ENCODE assay signal across 8 cellular contexts in the genomic region with DNA sequence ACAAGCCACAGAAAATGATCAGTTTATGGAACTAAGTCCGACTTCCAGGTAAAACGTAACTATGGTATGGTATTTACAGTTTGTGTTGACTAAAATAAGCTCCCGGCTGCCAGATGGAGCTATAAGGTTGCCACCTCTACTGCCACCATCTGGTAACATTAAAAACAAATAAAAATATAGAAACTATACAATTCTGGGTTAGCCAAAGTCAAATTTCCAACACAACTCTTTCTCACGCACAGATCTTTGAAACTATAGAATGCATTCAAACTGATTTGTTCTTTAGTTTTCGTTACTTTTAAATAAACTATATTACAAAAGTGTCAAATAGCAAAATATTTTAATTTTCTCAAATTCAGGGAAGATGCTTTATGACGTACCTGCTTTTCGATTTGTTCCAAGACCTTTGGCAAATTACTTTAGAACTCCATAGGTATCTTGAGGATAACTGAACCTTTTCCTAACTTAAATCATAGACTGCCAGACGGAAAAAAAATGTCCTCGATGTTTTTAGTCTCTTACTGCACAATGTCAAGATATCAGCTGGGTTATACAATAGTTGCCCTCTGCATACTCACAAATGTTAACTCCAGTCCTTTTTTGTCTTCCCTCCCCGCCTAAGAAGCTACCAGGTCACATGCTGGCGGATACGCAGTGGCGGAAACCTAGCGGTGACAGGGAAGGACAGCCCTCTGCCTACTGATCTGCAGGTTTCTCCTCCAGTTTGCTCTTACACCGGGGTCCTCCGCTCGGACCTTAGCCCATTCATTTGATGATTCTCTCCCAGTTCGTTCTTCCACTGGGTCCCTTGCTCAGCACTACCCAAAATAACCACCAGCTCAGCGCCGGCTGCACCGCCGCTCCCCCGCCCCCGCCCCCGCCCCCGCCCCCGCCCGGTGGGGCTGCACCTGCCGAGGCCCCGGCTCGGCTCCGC. TPM values are rescaled to one million over a fixed set of nuclear protein-coding genes. Genes with fewer than 3 reads are reported as not detected.
A peak's percentile ranks its signal among the peaks of the same experiment; 100 is the strongest.
DNase-seq lines count a peak whose midpoint lies in the region; ATAC-seq, FAIRE-seq and TF ChIP-seq lines count a peak whose summit lies in the region.

No MANE protein-coding gene starts in this region.

- H3K4me3 ChIP-seq in hepatocyte (peak overlapping the region; percentile 99), retinal pigment epithelial cell (ENCODE audit: low read length) (peak overlapping the region; percentile 78)

- H3K9me2 ChIP-seq in hepatocyte (replicated peaks; ENCODE audit: insufficient read depth): no peaks in the 10 kb centered on the region

- H3K36me3 ChIP-seq in hepatocyte (replicated peaks; ENCODE audit: insufficient read depth, low read depth): no peaks in the 10 kb centered on the region

- peak; percentile 54 for ATAC-seq in HG02798 (IDR thresholded peaks at IDR 0.05; ENCODE audit: poor library complexity, unreplicated experiment)

- 8% methylated on average over 17 of the region's 32 CpGs for WGBS in hepatocyte (ENCODE audit: low lambda C conversion rate, missing lambda C conversion rate)

- peaks cover 10% of the 10 kb centered on the region for H3K36me3 Mint-ChIP-seq in T-helper 1 cell treated with Interleukin-12 subunit alpha and Interleukin-12 subunit beta and Interleukin-4 antibody, amounts not matched to agents 30 μg/mL and 1 μg/mL, for 36 hours (ENCODE audit: low read depth)

- H3K9me3 Mint-ChIP-seq in T-helper 1 cell treated with Interleukin-12 subunit alpha and Interleukin-12 subunit beta and Interleukin-4 antibody, amounts not matched to agents 30 μg/mL and 1 μg/mL, for 36 hours: no peaks in the 10 kb centered on the region

- peaks cover 7% of the 10 kb centered on the region for H3K4me1 ChIP-seq in hepatocyte (ENCODE audit: insufficient read depth)

- H3K4me1 Mint-ChIP-seq in T-helper 1 cell treated with Interleukin-12 subunit alpha and Interleukin-12 subunit beta and Interleukin-4 antibody, amounts not matched to agents 30 μg/mL and 1 μg/mL, for 36 hours (ENCODE audit: low read depth): peaks cover 22% of the 10 kb centered on the region

- no peaks in the 10 kb centered on the region for H3K9me3 ChIP-seq in hepatocyte (ENCODE audit: low read depth)

- peak overlapping the region; percentile 97 for H3K27ac ChIP-seq in hepatocyte

- peak; percentile 46 for DNase-seq in GM12892 (ENCODE audit: insufficient read length)
- DNase-seq in NCI-H128 (lab: John Stamatoyannopoulos, UW; ENCODE audit: unreplicated experiment): peak; percentile 7
- DNase-seq in astrocyte of the hippocampus (ENCODE audit: low read depth, low spot score): peak; percentile 53
- peak; percentile 70 for DNase-seq in hepatocyte (ENCODE audit: low spot score)
- no peak for DNase-seq in retinal pigment epithelial cell (ENCODE audit: low read depth)
- no peak for DNase-seq in cortex of kidney (lab: John Stamatoyannopoulos, UW)

- H3K27me3 ChIP-seq in hepatocyte: no peaks in the 10 kb centered on the region

- FAIRE-seq in GM12892 (lab: Jason Lieb, UNC): peak; percentile 86

- peak overlapping the region; percentile 95 for H2AFZ ChIP-seq in hepatocyte

- H3K4me2 ChIP-seq in hepatocyte: peak overlapping the region; percentile 82

- H3K4me3 Mint-ChIP-seq in T-helper 1 cell treated with Interleukin-12 subunit alpha and Interleukin-12 subunit beta and Interleukin-4 antibody, amounts not matched to agents 30 μg/mL and 1 μg/mL, for 36 hours: peak overlapping the region; percentile 92

- peak overlapping the region; percentile 90 for H3K27ac Mint-ChIP-seq in T-helper 1 cell treated with Interleukin-12 subunit alpha and Interleukin-12 subunit beta and Interleukin-4 antibody, amounts not matched to agents 30 μg/mL and 1 μg/mL, for 36 hours

- no peaks in the 10 kb centered on the region for H4K20me1 ChIP-seq in hepatocyte (ENCODE audit: insufficient read depth, poor library complexity, severe bottlenecking)

- no peaks in the 10 kb centered on the region for H3K27me3 Mint-ChIP-seq in T-helper 1 cell treated with Interleukin-12 subunit alpha and Interleukin-12 subunit beta and Interleukin-4 antibody, amounts not matched to agents 30 μg/mL and 1 μg/mL, for 36 hours (ENCODE audit: low read depth)

- TF ChIP-seq CTCF in hepatocyte (IDR thresholded peaks at IDR 0.05; ENCODE audit: poor library complexity): peak; percentile 45
- peak; percentile 51 for TF ChIP-seq CTCF in retinal pigment epithelial cell (conservative IDR thresholded peaks at IDR 0.05; ENCODE audit: low read depth, low read length)

- peaks cover 16% of the 10 kb centered on the region for H3K79me2 ChIP-seq in hepatocyte

- TF ChIP-seq POLR2A in GM12892 (IDR thresholded peaks at IDR 0.05; ENCODE audit: low read depth, low read length): no peak

RNA-seq across cellular contexts. Expression of a gene that starts 0.9 kb away (rescaled TPM):
- 4.2 TPM for polyA plus RNA-seq in GM12892 (2012; ENCODE audit: missing spikeins)
- total RNA-seq in hepatocyte: 76.9 and 90.6 TPM in 2 replicates
- 47.7 TPM in 2 replicates for polyA plus RNA-seq in hepatocyte

RNA-seq across cellular contexts. Expression of a gene that starts 43.1 kb away (rescaled TPM):
- polyA plus RNA-seq in GM12892 (2012; ENCODE audit: missing spikeins): 2.0 TPM
- total RNA-seq in hepatocyte: 7.3 and 8.2 TPM in 2 replicates
- 3.0 and 4.7 TPM in 2 replicates for polyA plus RNA-seq in hepatocyte

Comparison
In these comparisons a context has a peak if more than half of its experiments do, and no peak if none do; other contexts are left out.
1. DNase-seq: peak in GM12892 (single experiment), NCI-H128 (single experiment), astrocyte of the hippocampus (single experiment) and hepatocyte (single experiment); none in retinal pigment epithelial cell (single experiment) and cortex of kidney (single experiment).